8 cellular contexts compared by ENCODE assay signal in the genomic region with DNA sequence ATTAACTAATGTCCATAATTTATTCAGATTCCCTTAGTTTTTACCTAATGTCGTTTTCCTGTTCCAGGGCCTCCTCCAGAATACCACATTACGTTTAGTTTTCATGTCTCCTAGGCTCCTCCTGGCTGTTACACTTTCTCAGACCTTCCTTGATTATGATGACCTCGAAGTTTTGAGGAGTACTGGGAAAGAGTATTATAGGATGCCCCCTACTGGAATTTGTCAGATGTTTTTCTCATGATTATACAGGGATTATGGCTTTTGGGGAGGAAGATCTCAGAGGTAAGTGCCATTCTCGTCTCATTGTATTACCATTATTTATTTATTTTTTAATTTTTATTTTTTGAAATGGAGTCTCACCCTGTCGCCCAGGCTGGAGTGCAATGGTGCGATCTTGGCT. TPM values are rescaled to one million over a fixed set of nuclear protein-coding genes. Genes with fewer than 3 reads are reported as not detected.
DNase-seq lines count a peak whose midpoint lies in the region; ATAC-seq and TF ChIP-seq lines count a peak whose summit lies in the region.

No MANE protein-coding gene starts in this region.

- no peak overlapping the region for H3K4me3 Mint-ChIP-seq in progenitor cell of endocrine pancreas (ENCODE audit: low read depth)

- no peaks in the 10 kb centered on the region for H4K20me1 ChIP-seq in OCI-LY3 (ENCODE audit: insufficient read depth, low read length)

- no peaks in the 10 kb centered on the region for H3K4me1 Mint-ChIP-seq in progenitor cell of endocrine pancreas (ENCODE audit: low read depth)

- no peaks in the 10 kb centered on the region for H3K36me3 Mint-ChIP-seq in progenitor cell of endocrine pancreas (ENCODE audit: insufficient read depth)

- intact Hi-C loops in Right ventricle myocardium inferior (cut with DNase I) (loop anchor here (5.0 kb wide), 1 partner anchor 96 kb away; no protein-coding TSS in a partner anchor), cardiac septum (cut with DNase I) (loop anchor here (5.0 kb wide), 1 partner anchor 101 kb away; the partner anchor contains the start of genes C12orf57 and RNU7-1), esophagus squamous epithelium (cut with DNase I) (no loop called here)

- no peak overlapping the region for H2AFZ ChIP-seq in OCI-LY3 (ENCODE audit: low read depth, low read length)

- TF ChIP-seq CTCF in OCI-LY3 (IDR thresholded peaks at IDR 0.05; ENCODE audit: low read depth, low read length) (peak; percentile 37), esophagus squamous epithelium (IDR thresholded peaks at IDR 0.05) (peak in 5 of 6 experiments; percentile 37 to 61 (median 53)), progenitor cell of endocrine pancreas (IDR thresholded peaks at IDR 0.05; ENCODE audit: unreplicated experiment) (peak; percentile 50), coronary artery (IDR thresholded peaks at IDR 0.05) (no peak)

- no peak overlapping the region for H3K27ac Mint-ChIP-seq in progenitor cell of endocrine pancreas

- no peaks in the 10 kb centered on the region for H3K27me3 Mint-ChIP-seq in progenitor cell of endocrine pancreas

- H3K9me3 ChIP-seq in OCI-LY3 (ENCODE audit: insufficient read depth, low read length) (no peaks in the 10 kb centered on the region), esophagus squamous epithelium (no peaks in the 10 kb centered on the region)

- DNase-seq in Right ventricle myocardium inferior (ENCODE audit: missing footprints): no peak
- DNase-seq in cardiac septum (ENCODE audit: low spot score): no peak
- no peak for DNase-seq in esophagus squamous epithelium (lab: John Stamatoyannopoulos, UW)
- DNase-seq in progenitor cell of endocrine pancreas (ENCODE audit: low spot score, unreplicated experiment): no peak
- no peak for DNase-seq in coronary artery (ENCODE audit: low spot score)
- no peak for DNase-seq in NCI-H2081 treated with DMSO at 0.1 percent for 48 hours (lab: John Stamatoyannopoulos, UW)

- H3K9ac ChIP-seq in OCI-LY3 (ENCODE audit: low read length): no peak overlapping the region

- H3K4me1 ChIP-seq in OCI-LY3 (ENCODE audit: low read length) (peaks cover 8% of the 10 kb centered on the region), esophagus squamous epithelium (peaks cover 0 to 17% (median 4%) of the 10 kb centered on the region in 3 donors)

- H3K4me3 ChIP-seq in OCI-LY3 (ENCODE audit: low read length) (no peak overlapping the region), esophagus squamous epithelium (no peak overlapping the region), coronary artery (no peak overlapping the region)

- no peak for TF ChIP-seq POLR2A in esophagus squamous epithelium (IDR thresholded peaks at IDR 0.05)

- no peaks in the 10 kb centered on the region for H3K79me2 ChIP-seq in OCI-LY3 (ENCODE audit: low read length)

- H3K9me3 Mint-ChIP-seq in progenitor cell of endocrine pancreas (ENCODE audit: low read depth): peaks cover 7% of the 10 kb centered on the region

- no peaks in the 10 kb centered on the region for H3K36me3 ChIP-seq in OCI-LY3 (replicated peaks; ENCODE audit: low read depth, low read length)
- H3K36me3 ChIP-seq in esophagus squamous epithelium: no peaks in the 10 kb centered on the region

- H3K27me3 ChIP-seq in OCI-LY3 (ENCODE audit: low read depth, low read length) (no peaks in the 10 kb centered on the region), esophagus squamous epithelium (no peaks in the 10 kb centered on the region)

- H3K4me2 ChIP-seq in OCI-LY3 (ENCODE audit: low read length): no peak overlapping the region

- no peak overlapping the region for H3K27ac ChIP-seq in OCI-LY3 (ENCODE audit: low read length)
- H3K27ac ChIP-seq in esophagus squamous epithelium: no peak overlapping the region
- H3K27ac ChIP-seq in coronary artery: no peak overlapping the region

- ATAC-seq in Right ventricle myocardium inferior (peak; percentile 42), HG02571 (IDR thresholded peaks at IDR 0.05; ENCODE audit: unreplicated experiment) (no peak)

- WGBS in esophagus squamous epithelium, 2 donors: 36 to 37% methylated on average over 6 of the region's 6 CpGs

RNA-seq across cellular contexts. Expression of gene C1S, which starts 17.7 kb away (rescaled TPM):
- total RNA-seq in Right ventricle myocardium inferior (153 TPM), cardiac septum (69.0 TPM), esophagus squamous epithelium (100 to 1,000 TPM in 2 of 4 donors, 10 to 100 TPM in 2; 25.2 to 375 (median 110) TPM), progenitor cell of endocrine pancreas (4.1 and 4.8 TPM in 2 replicates)

RNA-seq across cellular contexts. Expression of gene LPCAT3, which starts 24.6 kb away (rescaled TPM):
- total RNA-seq in Right ventricle myocardium inferior (54.7 TPM), cardiac septum (19.7 TPM), esophagus squamous epithelium (10 to 100 TPM; 27.5 to 46.3 (median 32.7) TPM), progenitor cell of endocrine pancreas (77.9 and 81.8 TPM in 2 replicates)

RNA-seq across cellular contexts. Expression of gene C1R, which starts 49.4 kb away (rescaled TPM):
- total RNA-seq in Right ventricle myocardium inferior: 227 TPM
- total RNA-seq in cardiac septum: 96.9 TPM
- 100 to 1,000 TPM in 2 of 4 donors, 10 to 100 TPM in 2; 22.8 to 297 (median 140) TPM for total RNA-seq in esophagus squamous epithelium
- total RNA-seq in progenitor cell of endocrine pancreas: 10.2 and 10.3 TPM in 2 replicates
